ENCODE assay signal across 9 cellular contexts in genomic region chr7:82164813-82165212, GRCh38.
DNase-seq lines count a peak whose midpoint lies in the region; ATAC-seq and TF ChIP-seq lines count a peak whose summit lies in the region.
"Had no signal": no experiment of that assay in that cellular context is flagged by ENCODE, and none has a peak within 500 bp of the region (broad histone marks: within the 10 kb centered on the region; RNA-seq: fewer than 3 reads in every experiment).

No MANE protein-coding gene starts in this region.

- peak; percentile 60 for ATAC-seq in gastroesophageal sphincter
- ATAC-seq in aorta (ENCODE audit: low FRiP score), result peak; percentile 73
- no peak for ATAC-seq in HG03196 (IDR thresholded peaks at IDR 0.05; ENCODE audit: unreplicated experiment)
- ATAC-seq in HG03432 (IDR thresholded peaks at IDR 0.05; ENCODE audit: unreplicated experiment), result no peak

- H3K9me3 ChIP-seq in gastroesophageal sphincter (no peaks in the 10 kb centered on the region), aorta (ENCODE audit: control insufficient read depth, low read length) (no peaks in the 10 kb centered on the region)
- H3K9me3 ChIP-seq: BLaER1 had no signal

- TF ChIP-seq CTCF in gastroesophageal sphincter (IDR thresholded peaks at IDR 0.05), result peak in 1 of 4 experiments; percentile 47

- H3K27ac ChIP-seq in gastroesophageal sphincter (no peak overlapping the region), aorta (ENCODE audit: low read depth in 1 of 2, low read length in 2 of 2) (no peak overlapping the region)
- H3K27ac ChIP-seq: BLaER1 had no signal

- WGBS in gastroesophageal sphincter (ENCODE audit: low coverage in 1 of 2), 2 donors, result 22 to 38% methylated on average over 3 of the region's 3 CpGs
- 15 to 29% methylated on average over 3 of the region's 3 CpGs for WGBS in aorta, 2 donors

- H3K4me1 ChIP-seq in gastroesophageal sphincter (peaks cover 0 to 17% (median 0%) of the 10 kb centered on the region in 3 donors), aorta (ENCODE audit: control insufficient read depth in 1 of 2, insufficient read depth in 2 of 2, low read length in 2 of 2) (no peaks in the 10 kb centered on the region)
- H3K4me1 ChIP-seq: BLaER1 had no signal

- DNase-seq in NCI-H82 (lab: John Stamatoyannopoulos, UW), result peak; percentile 59
- no peak for DNase-seq in NCI-H82 treated with DMSO at 0.1 percent for 48 hours (lab: John Stamatoyannopoulos, UW; ENCODE audit: unreplicated experiment)
- peak; percentile 79 for DNase-seq in SHP77 treated with DMSO at 0.1 percent for 48 hours (lab: John Stamatoyannopoulos, UW)
- DNase-seq in aorta, result no peak
- no peak for DNase-seq in occipital lobe (lab: John Stamatoyannopoulos, UW)

- intact Hi-C loops in aorta (cut with DNase I), result no loop called here

- no peak for TF ChIP-seq POLR2A in gastroesophageal sphincter (IDR thresholded peaks at IDR 0.05)

- H3K4me3 ChIP-seq in gastroesophageal sphincter (no peak overlapping the region), aorta (ENCODE audit: low read length in 2 of 2) (no peak overlapping the region)
- H3K4me3 ChIP-seq: BLaER1 had no signal

- H3K27me3 ChIP-seq in gastroesophageal sphincter (no peaks in the 10 kb centered on the region), aorta (ENCODE audit: control insufficient read depth in 1 of 2, insufficient read depth in 2 of 2, low read length in 1 of 2) (no peaks in the 10 kb centered on the region)
- H3K27me3 ChIP-seq: BLaER1 had no signal

- H3K36me3 ChIP-seq in gastroesophageal sphincter (no peaks in the 10 kb centered on the region), aorta (ENCODE audit: control insufficient read depth in 1 of 2, insufficient read depth in 2 of 2, low read length in 1 of 2) (no peaks in the 10 kb centered on the region)
- H3K36me3 ChIP-seq: BLaER1 had no signal

- TF ChIP-seq EP300 in gastroesophageal sphincter (IDR thresholded peaks at IDR 0.05), result no peak

Comparison
In these comparisons a context has a peak if more than half of its experiments do, and no peak if none do; other contexts are left out.
1. DNase-seq: peak in NCI-H82 (single experiment) and SHP77 treated with DMSO at 0.1 percent for 48 hours (single experiment); none in NCI-H82 treated with DMSO at 0.1 percent for 48 hours (single experiment), aorta (0 of 2) and occipital lobe (single experiment).
2. ATAC-seq: peak in gastroesophageal sphincter (single experiment) and aorta (single experiment); none in HG03196 (single experiment) and HG03432 (single experiment).